Comparison of ENCODE assay signal across 8 cellular contexts in genomic region chr19:4343056-4343844, GRCh38. TPM values are rescaled to one million over a fixed set of nuclear protein-coding genes. Genes with fewer than 3 reads are reported as not detected.
A peak's percentile ranks its signal among the peaks of the same experiment; 100 is the strongest.
DNase-seq lines count a peak whose midpoint lies in the region; ATAC-seq and TF ChIP-seq lines count a peak whose summit lies in the region.

A gene with protein sequence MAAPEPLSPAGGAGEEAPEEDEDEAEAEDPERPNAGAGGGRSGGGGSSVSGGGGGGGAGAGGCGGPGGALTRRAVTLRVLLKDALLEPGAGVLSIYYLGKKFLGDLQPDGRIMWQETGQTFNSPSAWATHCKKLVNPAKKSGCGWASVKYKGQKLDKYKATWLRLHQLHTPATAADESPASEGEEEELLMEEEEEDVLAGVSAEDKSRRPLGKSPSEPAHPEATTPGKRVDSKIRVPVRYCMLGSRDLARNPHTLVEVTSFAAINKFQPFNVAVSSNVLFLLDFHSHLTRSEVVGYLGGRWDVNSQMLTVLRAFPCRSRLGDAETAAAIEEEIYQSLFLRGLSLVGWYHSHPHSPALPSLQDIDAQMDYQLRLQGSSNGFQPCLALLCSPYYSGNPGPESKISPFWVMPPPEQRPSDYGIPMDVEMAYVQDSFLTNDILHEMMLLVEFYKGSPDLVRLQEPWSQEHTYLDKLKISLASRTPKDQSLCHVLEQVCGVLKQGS (plus strand): TSS chr19:4343562. CDS start chr19:4343594, 32 bp downstream.

- peak within 1 kb of the TSS; percentile 77 for H3K9ac ChIP-seq in PC-3 (ENCODE audit: low read length)

- H3K9me2 ChIP-seq in PC-3 (replicated peaks; ENCODE audit: low read length), result no peaks in the 10 kb centered on the region

- H3K27me3 ChIP-seq in Caco-2 (replicated peaks; ENCODE audit: control insufficient read depth, insufficient read depth, low read length) (no peaks in the 10 kb centered on the region), PC-3 (ENCODE audit: low read length) (no peaks in the 10 kb centered on the region), esophagus (ENCODE audit: control insufficient read depth in 1 of 2, insufficient read depth in 2 of 2, low read length in 2 of 2) (no peaks in the 10 kb centered on the region), muscle layer of duodenum (ENCODE audit: low read depth, low read length) (no peaks in the 10 kb centered on the region)

- no peaks in the 10 kb centered on the region for H3K36me3 ChIP-seq in Caco-2 (ENCODE audit: control insufficient read depth, insufficient read depth, low read length)
- no peaks in the 10 kb centered on the region for H3K36me3 ChIP-seq in PC-3 (ENCODE audit: low read depth, low read length)
- H3K36me3 ChIP-seq in esophagus (ENCODE audit: control insufficient read depth in 2 of 2, insufficient read depth in 2 of 2, low read length in 1 of 2), result peaks cover 0 to 7% of the 10 kb centered on the region in 2 donors
- peaks cover 0 to 7% of the 10 kb centered on the region in 2 donors for H3K36me3 ChIP-seq in muscle layer of duodenum (ENCODE audit: control insufficient read depth in 1 of 2, insufficient read depth in 2 of 2, low read length in 2 of 2)

- H3K27ac ChIP-seq in PC-3 (ENCODE audit: low read length) (peak within 1 kb of the TSS; percentile 59), esophagus (ENCODE audit: low read depth in 2 of 2, low read length in 1 of 2) (peak within 1 kb of the TSS; percentile 91 to 99), muscle layer of duodenum (ENCODE audit: low read length) (peak within 1 kb of the TSS; percentile 91)

- H3K4me3 ChIP-seq in Caco-2 (ENCODE audit: low read depth, low read length) (peak within 1 kb of the TSS; percentile 55), PC-3 (ENCODE audit: low read length) (peak within 1 kb of the TSS; percentile 81), esophagus (ENCODE audit: low read depth in 1 of 2, low read length in 2 of 2) (peak within 1 kb of the TSS; percentile 62 to 71), muscle layer of duodenum (ENCODE audit: low read depth in 1 of 2, low read length in 2 of 2) (peak within 1 kb of the TSS; percentile 80 to 83)

- no peaks in the 10 kb centered on the region for H3K9me3 ChIP-seq in Caco-2
- no peaks in the 10 kb centered on the region for H3K9me3 ChIP-seq in PC-3 (ENCODE audit: low read length)
- no peaks in the 10 kb centered on the region for H3K9me3 ChIP-seq in esophagus (ENCODE audit: control insufficient read depth in 2 of 2, insufficient read depth in 1 of 2, low read depth in 1 of 2, low read length in 1 of 2)
- no peaks in the 10 kb centered on the region for H3K9me3 ChIP-seq in muscle layer of duodenum (ENCODE audit: control insufficient read depth in 1 of 2, low read length in 2 of 2)

- H3K27ac Mint-ChIP-seq in Caco-2 (ENCODE audit: unreplicated experiment), result peak within 1 kb of the TSS; percentile 77

- peaks cover 8% of the 10 kb centered on the region for H3K79me2 ChIP-seq in PC-3 (ENCODE audit: low read length)

- H2AFZ ChIP-seq in PC-3 (ENCODE audit: low read length), result peak within 1 kb of the TSS; percentile 99

- H3F3A ChIP-seq in PC-3 (ENCODE audit: low read length, unreplicated experiment), result no peaks in the 10 kb centered on the region

- peaks cover 16% of the 10 kb centered on the region for H3K4me1 ChIP-seq in Caco-2
- H3K4me1 ChIP-seq in PC-3 (ENCODE audit: insufficient read depth, low read length), result peaks cover 5% of the 10 kb centered on the region; the same call in 1 of the 2 replicates
- H3K4me1 ChIP-seq in esophagus (ENCODE audit: control insufficient read depth in 2 of 2, insufficient read depth in 2 of 2, low read length in 1 of 2), result peaks cover 0 to 11% of the 10 kb centered on the region in 2 donors
- peaks cover 0 to 11% of the 10 kb centered on the region in 2 donors for H3K4me1 ChIP-seq in muscle layer of duodenum (ENCODE audit: control insufficient read depth in 1 of 2, insufficient read depth in 2 of 2, low read length in 2 of 2)

- H4K20me1 ChIP-seq in PC-3 (ENCODE audit: low read length), result no peaks in the 10 kb centered on the region

- CTCF ChIA-PET in Caco-2 (lab: Charles Lee) (interaction anchor here (0.6 to 2.6 kb wide), 17 partner anchors 9 to 180 kb away, joined by 3 to 45 read pairs (median 4); partner anchors contain the start of genes CHAF1A and YJU2), PC-3 (lab: Charles Lee) (interaction anchor here (0.6 to 2.0 kb wide), 4 partner anchors 9 to 76 kb away, joined by 3 to 16 read pairs (median 9); partner anchors contain the start of gene SH3GL1)

- peaks cover 34% of the 10 kb centered on the region for H3K36me3 Mint-ChIP-seq in Caco-2 (ENCODE audit: insufficient read depth, unreplicated experiment)

- ATAC-seq in GM21367 (IDR thresholded peaks at IDR 0.05; ENCODE audit: unreplicated experiment), result peak; percentile 32
- ATAC-seq in PC-3, result peak; percentile 68

- no peaks in the 10 kb centered on the region for H3K27me3 Mint-ChIP-seq in Caco-2 (ENCODE audit: insufficient read depth, unreplicated experiment)

- TF ChIP-seq CTCF in Caco-2 (IDR thresholded peaks at IDR 0.05; ENCODE audit: insufficient read depth in 1 of 2, low read depth in 1 of 2, low read length in 1 of 2, severe bottlenecking in 1 of 2, unreplicated experiment in 1 of 2) (peak; percentile 16 to 53), PC-3 (conservative IDR thresholded peaks at IDR 0.05; ENCODE audit: low read depth, low read length) (no peak)

- BruUV-seq in Caco-2 (replicated peaks; lab: Mats Ljungman, UMichigan) (no TSS peak), PC-3 (replicated peaks; lab: Mats Ljungman, UMichigan) (no TSS peak)

- 0 to 1% methylated on average over 57 to 80 of the region's 80 CpGs for WGBS in esophagus, 2 donors

- H3K4me3 Mint-ChIP-seq in Caco-2 (ENCODE audit: unreplicated experiment), result peak within 1 kb of the TSS; percentile 91

- DNase-seq in Caco-2, result peak; percentile 84 to 94
- DNase-seq in HUDEP-2 (lab: John Stamatoyannopoulos, UW; ENCODE audit: unreplicated experiment in 76 of 76), result peak in 73 of 76 experiments; percentile 36 to 98 (median 83)
- DNase-seq in PC-3, result peak; percentile 82
- DNase-seq in activated T-cell treated with anti-CD3 and anti-CD28 coated beads, Interleukin-2, amount 50 U/mL, for 1 hour, result peak; percentile 95
- peak; percentile 80 to 90 for DNase-seq in stimulated activated CD8-positive, alpha-beta memory T cell treated with anti-CD3 and anti-CD28 coated beads, Interleukin-7, amount 100 ng/mL, for 4 hours (ENCODE audit: low read depth in 2 of 2)

- POLR2A ChIA-PET in Caco-2 (lab: Charles Lee), result interaction anchor here (0.6 to 2.1 kb wide), 20 partner anchors 9 to 1093 kb away, joined by 3 to 20 read pairs (median 6); partner anchors contain the start of genes CHAF1A, EEF2, HDGFL2 and YJU2
- POLR2A ChIA-PET in PC-3 (lab: Charles Lee; ENCODE audit: unreplicated experiment), result interaction anchor here (0.6 to 1.0 kb wide), 3 partner anchors 9 to 113 kb away, joined by 3 to 11 read pairs (median 4); partner anchors contain the start of gene YJU2

- intact Hi-C loops in Caco-2 (cut with micrococcal nuclease; ENCODE audit: unreplicated experiment), result loop anchor here (5.0 kb wide), 1 partner anchor 61 kb away; no protein-coding TSS in a partner anchor
- intact Hi-C loops in PC-3 (cut with micrococcal nuclease), result loop anchor here (10.0 kb wide), 1 partner anchor 98 kb away; the partner anchor contains the start of gene YJU2

- peak within 1 kb of the TSS; percentile 100 for H3K4me2 ChIP-seq in PC-3 (ENCODE audit: low read length)

- H3K4me1 Mint-ChIP-seq in Caco-2 (ENCODE audit: low read depth, unreplicated experiment), result peaks cover 6% of the 10 kb centered on the region

- H3K9me3 Mint-ChIP-seq in Caco-2 (ENCODE audit: unreplicated experiment), result no peaks in the 10 kb centered on the region

RNA-seq across cellular contexts. Expression of the gene that starts here (rescaled TPM):
- total RNA-seq in Caco-2 (2022), result 34.9 and 35.7 TPM in 2 replicates
- 5.6 and 10.9 TPM in 2 replicates for total RNA-seq in PC-3 (2014; rRNA removed)
- polyA plus RNA-seq in esophagus, result 10 to 100 TPM; 13.5 to 15.5 TPM

Comparison
In these comparisons a context has a peak if more than half of its experiments do, and no peak if none do; other contexts are left out.
1. Peak in every context shown above with its lines: DNase-seq, ATAC-seq, H3K4me3 ChIP-seq and H3K27ac ChIP-seq.